Comparison of ENCODE assay signal across 7 cellular contexts in the genomic region with DNA sequence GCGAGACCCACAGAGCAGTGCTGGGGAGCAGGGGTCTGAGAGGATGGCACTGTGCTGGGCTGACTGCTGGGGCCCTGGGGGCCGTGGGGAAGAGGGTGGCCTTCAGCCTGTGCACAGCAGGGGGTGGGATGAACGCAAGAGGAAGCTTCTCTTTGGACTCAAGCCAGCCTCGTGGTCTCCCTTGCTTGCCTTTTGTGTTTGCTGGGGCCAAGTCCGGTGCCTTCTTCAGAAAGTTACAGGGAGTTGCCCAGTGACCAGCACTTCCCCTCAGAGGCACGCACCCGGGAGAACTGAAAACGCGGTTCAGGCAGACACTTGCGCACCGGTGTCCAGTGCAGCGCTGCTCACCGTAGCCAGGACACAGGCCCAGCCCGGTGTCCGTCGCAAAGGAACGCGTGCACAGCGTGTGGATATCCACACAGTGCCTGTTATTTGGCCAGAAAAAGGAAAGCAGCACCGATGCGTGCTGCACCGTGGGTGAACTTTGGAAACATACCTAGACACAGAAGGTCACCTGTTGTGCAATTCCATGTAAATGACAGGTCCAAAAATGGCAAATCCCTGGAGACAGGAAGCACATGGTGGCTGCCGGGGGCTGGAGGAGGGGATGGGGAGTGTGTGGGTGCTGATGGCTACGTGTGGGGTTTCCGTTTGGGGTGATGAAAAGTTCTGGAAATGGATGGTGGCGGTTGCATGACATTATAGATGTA. TPM values are rescaled to one million over a fixed set of nuclear protein-coding genes. Genes with fewer than 3 reads are reported as not detected.
DNase-seq lines count a peak whose midpoint lies in the region; ATAC-seq and TF ChIP-seq lines count a peak whose summit lies in the region.

No MANE protein-coding gene starts in this region.

- H2AFZ ChIP-seq in Loucy (ENCODE audit: low read length) = no peak overlapping the region

- no peaks in the 10 kb centered on the region for H3F3A ChIP-seq in Loucy (ENCODE audit: low read depth)

- intact Hi-C loops in activated CD4-positive, alpha-beta memory T cell treated with anti-CD3 and anti-CD28 coated beads for 36 hours (cut with micrococcal nuclease) = no loop called here
- intact Hi-C loops in left ventricle myocardium superior (cut with micrococcal nuclease) = no loop called here
- intact Hi-C loops in uterus (cut with DNase I; ENCODE audit: low total_unique reads) = no loop called here

- no peak for TF ChIP-seq POLR2A in uterus (IDR thresholded peaks at IDR 0.05)

- DNase-seq in activated CD4-positive, alpha-beta memory T cell treated with anti-CD3 and anti-CD28 coated beads for 36 hours = no peak
- DNase-seq in left ventricle myocardium superior = peak; percentile 52
- DNase-seq in stimulated activated effector memory CD8-positive, alpha-beta T cell treated with anti-CD3 and anti-CD28 coated beads, Interleukin-12 subunit alpha, Interleukin-12 subunit beta, amount 100 ng/mL, for 72 hours (ENCODE audit: low spot score in 2 of 2) = no peak
- no peak for DNase-seq in H4 (ENCODE audit: low spot score)
- no peak for DNase-seq in uterus

- no peaks in the 10 kb centered on the region for H3K9me3 Mint-ChIP-seq in activated CD4-positive, alpha-beta memory T cell treated with anti-CD3 and anti-CD28 coated beads for 36 hours
- H3K9me3 Mint-ChIP-seq in stimulated activated effector memory CD8-positive, alpha-beta T cell treated with anti-CD3 and anti-CD28 coated beads, Interleukin-12 subunit alpha, Interleukin-12 subunit beta, amount 100 ng/mL, for 72 hours = no peaks in the 10 kb centered on the region

- H3K4me1 Mint-ChIP-seq in activated CD4-positive, alpha-beta memory T cell treated with anti-CD3 and anti-CD28 coated beads for 36 hours (ENCODE audit: low read depth) = peaks cover 43% of the 10 kb centered on the region
- peaks cover 42% of the 10 kb centered on the region for H3K4me1 Mint-ChIP-seq in stimulated activated effector memory CD8-positive, alpha-beta T cell treated with anti-CD3 and anti-CD28 coated beads, Interleukin-12 subunit alpha, Interleukin-12 subunit beta, amount 100 ng/mL, for 72 hours

- H3K9me3 ChIP-seq in Loucy (ENCODE audit: insufficient read depth, low read depth, low read length) = no peaks in the 10 kb centered on the region
- H3K9me3 ChIP-seq in uterus = no peaks in the 10 kb centered on the region

- H3K4me3 Mint-ChIP-seq in activated CD4-positive, alpha-beta memory T cell treated with anti-CD3 and anti-CD28 coated beads for 36 hours = peak overlapping the region; percentile 15
- peak overlapping the region; percentile 65 for H3K4me3 Mint-ChIP-seq in stimulated activated effector memory CD8-positive, alpha-beta T cell treated with anti-CD3 and anti-CD28 coated beads, Interleukin-12 subunit alpha, Interleukin-12 subunit beta, amount 100 ng/mL, for 72 hours

- H3K79me2 ChIP-seq in Loucy (ENCODE audit: insufficient read depth, low read length) = no peaks in the 10 kb centered on the region

- no peaks in the 10 kb centered on the region for H3K9me2 ChIP-seq in Loucy (replicated peaks; ENCODE audit: low read depth, low read length)

- H3K4me1 ChIP-seq in Loucy (ENCODE audit: insufficient read depth, low read length, poor library complexity, severe bottlenecking) (peaks cover 18% of the 10 kb centered on the region), uterus (peaks cover 0 to 12% of the 10 kb centered on the region in 2 donors)

- H3K4me3 ChIP-seq in Loucy (ENCODE audit: low read length, poor library complexity, severe bottlenecking) (peak overlapping the region; percentile 7), uterus (no peak overlapping the region)

- H3K4me2 ChIP-seq in Loucy (ENCODE audit: low read depth, low read length, poor library complexity, severe bottlenecking) = peak overlapping the region; percentile 59

- CTCF ChIA-PET in activated CD4-positive, alpha-beta memory T cell treated with anti-CD3 and anti-CD28 coated beads for 36 hours (lab: Charles Lee) = interaction anchor here (0.6 to 1.3 kb wide), 2 partner anchors 23 to 156 kb away, joined by 3 read pairs; no protein-coding TSS in a partner anchor

- peak overlapping the region; percentile 66 for H3K9ac ChIP-seq in Loucy (ENCODE audit: low read depth, low read length, poor library complexity, severe bottlenecking)

- POLR2A ChIA-PET in activated CD4-positive, alpha-beta memory T cell treated with anti-CD3 and anti-CD28 coated beads for 36 hours (lab: Charles Lee) = no interaction called here

- ATAC-seq in left ventricle myocardium superior (peak; percentile 41), GM21786 (IDR thresholded peaks at IDR 0.05; ENCODE audit: unreplicated experiment) (no peak)
- ATAC-seq in stimulated activated effector memory CD8-positive, alpha-beta T cell treated with anti-CD3 and anti-CD28 coated beads, Interleukin-12 subunit alpha, Interleukin-12 subunit beta, amount 100 ng/mL, for 72 hours = no peak

- H3K27ac Mint-ChIP-seq in activated CD4-positive, alpha-beta memory T cell treated with anti-CD3 and anti-CD28 coated beads for 36 hours = peak overlapping the region; percentile 84
- H3K27ac Mint-ChIP-seq in stimulated activated effector memory CD8-positive, alpha-beta T cell treated with anti-CD3 and anti-CD28 coated beads, Interleukin-12 subunit alpha, Interleukin-12 subunit beta, amount 100 ng/mL, for 72 hours = peak overlapping the region; percentile 90

- peaks cover 11% of the 10 kb centered on the region for H3K36me3 Mint-ChIP-seq in activated CD4-positive, alpha-beta memory T cell treated with anti-CD3 and anti-CD28 coated beads for 36 hours
- peaks cover 59% of the 10 kb centered on the region for H3K36me3 Mint-ChIP-seq in stimulated activated effector memory CD8-positive, alpha-beta T cell treated with anti-CD3 and anti-CD28 coated beads, Interleukin-12 subunit alpha, Interleukin-12 subunit beta, amount 100 ng/mL, for 72 hours

- H3K27me3 Mint-ChIP-seq in activated CD4-positive, alpha-beta memory T cell treated with anti-CD3 and anti-CD28 coated beads for 36 hours = no peaks in the 10 kb centered on the region

- TF ChIP-seq CTCF in Loucy (conservative IDR thresholded peaks at IDR 0.05; ENCODE audit: low read length) (no peak), uterus (IDR thresholded peaks at IDR 0.05) (no peak)

- no peak overlapping the region for H3K27ac ChIP-seq in uterus

- H3K27me3 ChIP-seq in Loucy (ENCODE audit: insufficient read depth, low read length, poor library complexity, severe bottlenecking) = no peaks in the 10 kb centered on the region
- no peaks in the 10 kb centered on the region for H3K27me3 ChIP-seq in uterus

- no peaks in the 10 kb centered on the region for H4K20me1 ChIP-seq in Loucy (ENCODE audit: insufficient read depth, low read length, poor library complexity, severe bottlenecking)

- H3K36me3 ChIP-seq in Loucy (ENCODE audit: insufficient read depth, low read length) (peaks cover 19% of the 10 kb centered on the region; the same call in 1 of the 2 replicates), uterus (no peaks in the 10 kb centered on the region)

RNA-seq across cellular contexts. Expression of a gene that starts 29.5 kb away (rescaled TPM):
- 10 to 100 TPM; 22.2 to 23.6 TPM for total RNA-seq in activated CD4-positive, alpha-beta memory T cell treated with anti-CD3 and anti-CD28 coated beads for 36 hours
- 51.7 TPM for total RNA-seq in left ventricle myocardium superior
- total RNA-seq in H4 (2014; rRNA removed; shearing (Covaris generic)) = 37.1 and 39.6 TPM in 2 replicates
- 10 to 100 TPM; 15.4 to 48.3 (median 33.1) TPM for total RNA-seq in uterus

RNA-seq across cellular contexts. Expression of a gene that starts 39.3 kb away (rescaled TPM):
- total RNA-seq in activated CD4-positive, alpha-beta memory T cell treated with anti-CD3 and anti-CD28 coated beads for 36 hours = 10 to 100 TPM; 72.7 to 73.2 TPM
- total RNA-seq in left ventricle myocardium superior (31.6 TPM), uterus (100 to 1,000 TPM in 1 of 4 donors, 10 to 100 TPM in 3; 19.0 to 107 (median 68.6) TPM)
- total RNA-seq in H4 (2014; rRNA removed; shearing (Covaris generic)) = 15.4 and 16.1 TPM in 2 replicates

RNA-seq across cellular contexts. Expression of a gene that starts 49.2 kb away (rescaled TPM):
- 10 to 100 TPM; 13.4 to 13.5 TPM for total RNA-seq in activated CD4-positive, alpha-beta memory T cell treated with anti-CD3 and anti-CD28 coated beads for 36 hours
- total RNA-seq in left ventricle myocardium superior (32.4 TPM), uterus (10 to 100 TPM in 2 of 4 donors, 1 to 10 TPM in 1, not detected in 1; 2.8 to 31.1 (median 23.5) TPM)
- 2.2 and 2.5 TPM in 2 replicates for total RNA-seq in H4 (2014; rRNA removed; shearing (Covaris generic))
